ENCODE assay signal across 1 cellular context in genomic region chrX:132407704-132408103, GRCh38.
TF ChIP-seq lines count a peak whose summit lies in the region.

No MANE protein-coding gene starts in this region.

TF ChIP-seq in GM23338, 12 proteins besides CTCF, POLR2A, EP300 and RAD21 (continued from another document):
- TF ChIP-seq ZNF462 (CRISPR knock-in tag; IDR thresholded peaks at IDR 0.05) (no peak), EZH2 (IDR thresholded peaks at IDR 0.05; ENCODE audit: low read depth, unreplicated experiment) (no peak)
